1 cellular context compared by ENCODE assay signal in the genomic region with DNA sequence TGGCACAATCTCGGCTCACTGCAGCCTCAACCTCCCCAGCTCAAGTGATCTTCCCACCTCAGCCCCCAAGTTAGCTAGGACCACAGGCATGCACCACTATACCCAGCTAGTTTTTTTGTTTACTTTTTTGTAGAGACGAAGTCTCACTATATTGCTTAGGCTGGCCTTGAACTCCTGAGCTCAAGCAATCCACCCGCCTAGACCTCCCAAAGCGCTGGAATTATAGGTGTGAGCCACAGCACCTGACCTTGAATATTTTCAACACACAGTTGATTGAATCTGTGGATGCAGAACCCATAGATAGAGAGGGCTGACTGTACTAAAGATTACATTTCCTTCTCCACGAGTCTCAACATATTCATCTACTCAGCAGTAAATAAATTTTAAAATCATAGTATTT.
TF ChIP-seq lines count a peak whose summit lies in the region.

No MANE protein-coding gene starts in this region.

TF ChIP-seq in HepG2, 621 proteins besides CTCF, POLR2A, EP300 and RAD21 (continued from another document and continues in another):
- TF ChIP-seq, protein P1, sequence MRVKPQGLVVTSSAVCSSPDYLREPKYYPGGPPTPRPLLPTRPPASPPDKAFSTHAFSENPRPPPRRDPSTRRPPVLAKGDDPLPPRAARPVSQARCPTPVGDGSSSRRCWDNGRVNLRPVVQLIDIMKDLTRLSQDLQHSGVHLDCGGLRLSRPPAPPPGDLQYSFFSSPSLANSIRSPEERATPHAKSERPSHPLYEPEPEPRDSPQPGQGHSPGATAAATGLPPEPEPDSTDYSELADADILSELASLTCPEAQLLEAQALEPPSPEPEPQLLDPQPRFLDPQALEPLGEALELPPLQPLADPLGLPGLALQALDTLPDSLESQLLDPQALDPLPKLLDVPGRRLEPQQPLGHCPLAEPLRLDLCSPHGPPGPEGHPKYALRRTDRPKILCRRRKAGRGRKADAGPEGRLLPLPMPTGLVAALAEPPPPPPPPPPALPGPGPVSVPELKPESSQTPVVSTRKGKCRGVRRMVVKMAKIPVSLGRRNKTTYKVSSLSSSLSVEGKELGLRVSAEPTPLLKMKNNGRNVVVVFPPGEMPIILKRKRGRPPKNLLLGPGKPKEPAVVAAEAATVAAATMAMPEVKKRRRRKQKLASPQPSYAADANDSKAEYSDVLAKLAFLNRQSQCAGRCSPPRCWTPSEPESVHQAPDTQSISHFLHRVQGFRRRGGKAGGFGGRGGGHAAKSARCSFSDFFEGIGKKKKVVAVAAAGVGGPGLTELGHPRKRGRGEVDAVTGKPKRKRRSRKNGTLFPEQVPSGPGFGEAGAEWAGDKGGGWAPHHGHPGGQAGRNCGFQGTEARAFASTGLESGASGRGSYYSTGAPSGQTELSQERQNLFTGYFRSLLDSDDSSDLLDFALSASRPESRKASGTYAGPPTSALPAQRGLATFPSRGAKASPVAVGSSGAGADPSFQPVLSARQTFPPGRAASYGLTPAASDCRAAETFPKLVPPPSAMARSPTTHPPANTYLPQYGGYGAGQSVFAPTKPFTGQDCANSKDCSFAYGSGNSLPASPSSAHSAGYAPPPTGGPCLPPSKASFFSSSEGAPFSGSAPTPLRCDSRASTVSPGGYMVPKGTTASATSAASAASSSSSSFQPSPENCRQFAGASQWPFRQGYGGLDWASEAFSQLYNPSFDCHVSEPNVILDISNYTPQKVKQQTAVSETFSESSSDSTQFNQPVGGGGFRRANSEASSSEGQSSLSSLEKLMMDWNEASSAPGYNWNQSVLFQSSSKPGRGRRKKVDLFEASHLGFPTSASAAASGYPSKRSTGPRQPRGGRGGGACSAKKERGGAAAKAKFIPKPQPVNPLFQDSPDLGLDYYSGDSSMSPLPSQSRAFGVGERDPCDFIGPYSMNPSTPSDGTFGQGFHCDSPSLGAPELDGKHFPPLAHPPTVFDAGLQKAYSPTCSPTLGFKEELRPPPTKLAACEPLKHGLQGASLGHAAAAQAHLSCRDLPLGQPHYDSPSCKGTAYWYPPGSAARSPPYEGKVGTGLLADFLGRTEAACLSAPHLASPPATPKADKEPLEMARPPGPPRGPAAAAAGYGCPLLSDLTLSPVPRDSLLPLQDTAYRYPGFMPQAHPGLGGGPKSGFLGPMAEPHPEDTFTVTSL (CRISPR knock-in tag; IDR thresholded peaks at IDR 0.05; ENCODE audit: borderline replicate concordance), result 0 out of 2 replicates have a peak, but pooled peaks have one; percentile 29
- TF ChIP-seq, protein P2, sequence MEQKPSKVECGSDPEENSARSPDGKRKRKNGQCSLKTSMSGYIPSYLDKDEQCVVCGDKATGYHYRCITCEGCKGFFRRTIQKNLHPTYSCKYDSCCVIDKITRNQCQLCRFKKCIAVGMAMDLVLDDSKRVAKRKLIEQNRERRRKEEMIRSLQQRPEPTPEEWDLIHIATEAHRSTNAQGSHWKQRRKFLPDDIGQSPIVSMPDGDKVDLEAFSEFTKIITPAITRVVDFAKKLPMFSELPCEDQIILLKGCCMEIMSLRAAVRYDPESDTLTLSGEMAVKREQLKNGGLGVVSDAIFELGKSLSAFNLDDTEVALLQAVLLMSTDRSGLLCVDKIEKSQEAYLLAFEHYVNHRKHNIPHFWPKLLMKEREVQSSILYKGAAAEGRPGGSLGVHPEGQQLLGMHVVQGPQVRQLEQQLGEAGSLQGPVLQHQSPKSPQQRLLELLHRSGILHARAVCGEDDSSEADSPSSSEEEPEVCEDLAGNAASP (CRISPR knock-in tag; IDR thresholded peaks at IDR 0.05; ENCODE audit: borderline replicate concordance), result no peak
- TF ChIP-seq, protein P3, sequence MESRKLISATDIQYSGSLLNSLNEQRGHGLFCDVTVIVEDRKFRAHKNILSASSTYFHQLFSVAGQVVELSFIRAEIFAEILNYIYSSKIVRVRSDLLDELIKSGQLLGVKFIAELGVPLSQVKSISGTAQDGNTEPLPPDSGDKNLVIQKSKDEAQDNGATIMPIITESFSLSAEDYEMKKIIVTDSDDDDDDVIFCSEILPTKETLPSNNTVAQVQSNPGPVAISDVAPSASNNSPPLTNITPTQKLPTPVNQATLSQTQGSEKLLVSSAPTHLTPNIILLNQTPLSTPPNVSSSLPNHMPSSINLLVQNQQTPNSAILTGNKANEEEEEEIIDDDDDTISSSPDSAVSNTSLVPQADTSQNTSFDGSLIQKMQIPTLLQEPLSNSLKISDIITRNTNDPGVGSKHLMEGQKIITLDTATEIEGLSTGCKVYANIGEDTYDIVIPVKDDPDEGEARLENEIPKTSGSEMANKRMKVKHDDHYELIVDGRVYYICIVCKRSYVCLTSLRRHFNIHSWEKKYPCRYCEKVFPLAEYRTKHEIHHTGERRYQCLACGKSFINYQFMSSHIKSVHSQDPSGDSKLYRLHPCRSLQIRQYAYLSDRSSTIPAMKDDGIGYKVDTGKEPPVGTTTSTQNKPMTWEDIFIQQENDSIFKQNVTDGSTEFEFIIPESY (CRISPR knock-in tag; IDR thresholded peaks at IDR 0.05), result peak; percentile 83
- TF ChIP-seq ELF4 (CRISPR knock-in tag; IDR thresholded peaks at IDR 0.05; ENCODE audit: borderline replicate concordance) (no peak), SAFB2 (CRISPR knock-in tag; IDR thresholded peaks at IDR 0.05; ENCODE audit: borderline replicate concordance, low read depth) (no peak), ZNF629 (CRISPR knock-in tag; conservative IDR thresholded peaks at IDR 0.05) (no peak), DNMT3B (CRISPR knock-in tag; conservative IDR thresholded peaks at IDR 0.05) (no peak), ERF (CRISPR knock-in tag; IDR thresholded peaks at IDR 0.05) (0 out of 2 replicates have a peak, but pooled peaks have one; percentile 37), ZNF331 (CRISPR knock-in tag; IDR thresholded peaks at IDR 0.05) (0 out of 2 replicates have a peak, but pooled peaks have one; percentile 12), PAF1 (CRISPR knock-in tag; IDR thresholded peaks at IDR 0.05) (no peak), ATM (IDR thresholded peaks at IDR 0.05; ENCODE audit: borderline replicate concordance) (no peak), ZNF558 (CRISPR knock-in tag; IDR thresholded peaks at IDR 0.05; ENCODE audit: borderline replicate concordance) (no peak), SRY (CRISPR knock-in tag; IDR thresholded peaks at IDR 0.05) (no peak), ZNF891 (CRISPR knock-in tag; IDR thresholded peaks at IDR 0.05) (no peak), TBX2 (CRISPR knock-in tag; IDR thresholded peaks at IDR 0.05; ENCODE audit: borderline replicate concordance) (peak; percentile 36; the same call in 1 of the 2 replicates), RBM22 (optimal IDR thresholded peaks at IDR 0.05; ENCODE audit: low read length) (no peak), ARNT (IDR thresholded peaks at IDR 0.05) (no peak), ZNF556 (CRISPR knock-in tag; IDR thresholded peaks at IDR 0.05; ENCODE audit: borderline replicate concordance) (no peak), ZNF256 (CRISPR knock-in tag; conservative IDR thresholded peaks at IDR 0.05) (no peak), NFE2 (CRISPR knock-in tag; IDR thresholded peaks at IDR 0.05) (no peak)
- TF ChIP-seq, protein P4, sequence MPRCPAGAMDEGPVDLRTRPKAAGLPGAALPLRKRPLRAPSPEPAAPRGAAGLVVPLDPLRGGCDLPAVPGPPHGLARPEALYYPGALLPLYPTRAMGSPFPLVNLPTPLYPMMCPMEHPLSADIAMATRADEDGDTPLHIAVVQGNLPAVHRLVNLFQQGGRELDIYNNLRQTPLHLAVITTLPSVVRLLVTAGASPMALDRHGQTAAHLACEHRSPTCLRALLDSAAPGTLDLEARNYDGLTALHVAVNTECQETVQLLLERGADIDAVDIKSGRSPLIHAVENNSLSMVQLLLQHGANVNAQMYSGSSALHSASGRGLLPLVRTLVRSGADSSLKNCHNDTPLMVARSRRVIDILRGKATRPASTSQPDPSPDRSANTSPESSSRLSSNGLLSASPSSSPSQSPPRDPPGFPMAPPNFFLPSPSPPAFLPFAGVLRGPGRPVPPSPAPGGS (CRISPR knock-in tag; IDR thresholded peaks at IDR 0.05), result no peak
- TF ChIP-seq, protein P5, sequence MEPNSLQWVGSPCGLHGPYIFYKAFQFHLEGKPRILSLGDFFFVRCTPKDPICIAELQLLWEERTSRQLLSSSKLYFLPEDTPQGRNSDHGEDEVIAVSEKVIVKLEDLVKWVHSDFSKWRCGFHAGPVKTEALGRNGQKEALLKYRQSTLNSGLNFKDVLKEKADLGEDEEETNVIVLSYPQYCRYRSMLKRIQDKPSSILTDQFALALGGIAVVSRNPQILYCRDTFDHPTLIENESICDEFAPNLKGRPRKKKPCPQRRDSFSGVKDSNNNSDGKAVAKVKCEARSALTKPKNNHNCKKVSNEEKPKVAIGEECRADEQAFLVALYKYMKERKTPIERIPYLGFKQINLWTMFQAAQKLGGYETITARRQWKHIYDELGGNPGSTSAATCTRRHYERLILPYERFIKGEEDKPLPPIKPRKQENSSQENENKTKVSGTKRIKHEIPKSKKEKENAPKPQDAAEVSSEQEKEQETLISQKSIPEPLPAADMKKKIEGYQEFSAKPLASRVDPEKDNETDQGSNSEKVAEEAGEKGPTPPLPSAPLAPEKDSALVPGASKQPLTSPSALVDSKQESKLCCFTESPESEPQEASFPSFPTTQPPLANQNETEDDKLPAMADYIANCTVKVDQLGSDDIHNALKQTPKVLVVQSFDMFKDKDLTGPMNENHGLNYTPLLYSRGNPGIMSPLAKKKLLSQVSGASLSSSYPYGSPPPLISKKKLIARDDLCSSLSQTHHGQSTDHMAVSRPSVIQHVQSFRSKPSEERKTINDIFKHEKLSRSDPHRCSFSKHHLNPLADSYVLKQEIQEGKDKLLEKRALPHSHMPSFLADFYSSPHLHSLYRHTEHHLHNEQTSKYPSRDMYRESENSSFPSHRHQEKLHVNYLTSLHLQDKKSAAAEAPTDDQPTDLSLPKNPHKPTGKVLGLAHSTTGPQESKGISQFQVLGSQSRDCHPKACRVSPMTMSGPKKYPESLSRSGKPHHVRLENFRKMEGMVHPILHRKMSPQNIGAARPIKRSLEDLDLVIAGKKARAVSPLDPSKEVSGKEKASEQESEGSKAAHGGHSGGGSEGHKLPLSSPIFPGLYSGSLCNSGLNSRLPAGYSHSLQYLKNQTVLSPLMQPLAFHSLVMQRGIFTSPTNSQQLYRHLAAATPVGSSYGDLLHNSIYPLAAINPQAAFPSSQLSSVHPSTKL (CRISPR knock-in tag; IDR thresholded peaks at IDR 0.05), result peak; percentile 84
- TF ChIP-seq, protein P6, sequence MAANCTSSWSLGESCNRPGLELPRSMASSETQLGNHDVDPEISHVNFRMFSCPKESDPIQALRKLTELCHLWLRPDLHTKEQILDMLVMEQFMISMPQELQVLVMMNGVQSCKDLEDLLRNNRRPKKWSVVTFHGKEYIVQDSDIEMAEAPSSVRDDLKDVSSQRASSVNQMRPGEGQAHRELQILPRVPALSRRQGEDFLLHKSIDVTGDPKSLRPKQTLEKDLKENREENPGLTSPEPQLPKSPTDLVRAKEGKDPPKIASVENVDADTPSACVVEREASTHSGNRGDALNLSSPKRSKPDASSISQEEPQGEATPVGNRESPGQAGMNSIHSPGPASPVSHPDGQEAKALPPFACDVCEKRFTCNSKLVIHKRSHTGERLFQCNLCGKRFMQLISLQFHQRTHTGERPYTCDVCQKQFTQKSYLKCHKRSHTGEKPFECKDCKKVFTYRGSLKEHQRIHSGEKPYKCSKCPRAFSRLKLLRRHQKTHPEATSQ (CRISPR knock-in tag; IDR thresholded peaks at IDR 0.05; ENCODE audit: borderline replicate concordance), result no peak
- TF ChIP-seq, protein P7, sequence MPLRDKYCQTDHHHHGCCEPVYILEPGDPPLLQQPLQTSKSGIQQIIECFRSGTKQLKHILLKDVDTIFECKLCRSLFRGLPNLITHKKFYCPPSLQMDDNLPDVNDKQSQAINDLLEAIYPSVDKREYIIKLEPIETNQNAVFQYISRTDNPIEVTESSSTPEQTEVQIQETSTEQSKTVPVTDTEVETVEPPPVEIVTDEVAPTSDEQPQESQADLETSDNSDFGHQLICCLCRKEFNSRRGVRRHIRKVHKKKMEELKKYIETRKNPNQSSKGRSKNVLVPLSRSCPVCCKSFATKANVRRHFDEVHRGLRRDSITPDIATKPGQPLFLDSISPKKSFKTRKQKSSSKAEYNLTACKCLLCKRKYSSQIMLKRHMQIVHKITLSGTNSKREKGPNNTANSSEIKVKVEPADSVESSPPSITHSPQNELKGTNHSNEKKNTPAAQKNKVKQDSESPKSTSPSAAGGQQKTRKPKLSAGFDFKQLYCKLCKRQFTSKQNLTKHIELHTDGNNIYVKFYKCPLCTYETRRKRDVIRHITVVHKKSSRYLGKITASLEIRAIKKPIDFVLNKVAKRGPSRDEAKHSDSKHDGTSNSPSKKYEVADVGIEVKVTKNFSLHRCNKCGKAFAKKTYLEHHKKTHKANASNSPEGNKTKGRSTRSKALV (CRISPR knock-in tag; IDR thresholded peaks at IDR 0.05), result no peak
- TF ChIP-seq, protein P8, sequence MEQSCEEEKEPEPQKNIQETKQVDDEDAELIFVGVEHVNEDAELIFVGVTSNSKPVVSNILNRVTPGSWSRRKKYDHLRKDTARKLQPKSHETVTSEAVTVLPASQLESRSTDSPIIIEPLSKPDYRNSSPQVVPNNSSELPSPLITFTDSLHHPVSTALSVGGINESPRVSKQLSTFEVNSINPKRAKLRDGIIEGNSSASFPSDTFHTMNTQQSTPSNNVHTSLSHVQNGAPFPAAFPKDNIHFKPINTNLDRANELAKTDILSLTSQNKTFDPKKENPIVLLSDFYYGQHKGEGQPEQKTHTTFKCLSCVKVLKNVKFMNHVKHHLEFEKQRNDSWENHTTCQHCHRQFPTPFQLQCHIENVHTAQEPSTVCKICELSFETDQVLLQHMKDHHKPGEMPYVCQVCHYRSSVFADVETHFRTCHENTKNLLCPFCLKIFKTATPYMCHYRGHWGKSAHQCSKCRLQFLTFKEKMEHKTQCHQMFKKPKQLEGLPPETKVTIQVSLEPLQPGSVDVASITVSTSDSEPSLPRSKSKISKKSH (CRISPR knock-in tag; IDR thresholded peaks at IDR 0.05; ENCODE audit: borderline replicate concordance), result no peak
- TF ChIP-seq, protein P9, sequence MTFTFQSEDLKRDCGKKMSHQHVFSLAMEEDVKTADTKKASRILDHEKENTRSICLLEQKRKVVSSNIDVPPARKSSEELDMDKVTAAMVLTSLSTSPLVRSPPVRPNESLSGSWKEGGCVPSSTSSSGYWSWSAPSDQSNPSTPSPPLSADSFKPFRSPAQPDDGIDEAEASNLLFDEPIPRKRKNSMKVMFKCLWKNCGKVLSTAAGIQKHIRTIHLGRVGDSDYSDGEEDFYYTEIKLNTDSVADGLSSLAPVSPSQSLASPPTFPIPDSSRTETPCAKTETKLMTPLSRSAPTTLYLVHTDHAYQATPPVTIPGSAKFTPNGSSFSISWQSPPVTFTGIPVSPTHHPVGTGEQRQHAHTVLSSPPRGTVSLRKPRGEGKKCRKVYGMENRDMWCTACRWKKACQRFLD (CRISPR knock-in tag; IDR thresholded peaks at IDR 0.05; ENCODE audit: borderline replicate concordance), result no peak
- TF ChIP-seq, protein P10, sequence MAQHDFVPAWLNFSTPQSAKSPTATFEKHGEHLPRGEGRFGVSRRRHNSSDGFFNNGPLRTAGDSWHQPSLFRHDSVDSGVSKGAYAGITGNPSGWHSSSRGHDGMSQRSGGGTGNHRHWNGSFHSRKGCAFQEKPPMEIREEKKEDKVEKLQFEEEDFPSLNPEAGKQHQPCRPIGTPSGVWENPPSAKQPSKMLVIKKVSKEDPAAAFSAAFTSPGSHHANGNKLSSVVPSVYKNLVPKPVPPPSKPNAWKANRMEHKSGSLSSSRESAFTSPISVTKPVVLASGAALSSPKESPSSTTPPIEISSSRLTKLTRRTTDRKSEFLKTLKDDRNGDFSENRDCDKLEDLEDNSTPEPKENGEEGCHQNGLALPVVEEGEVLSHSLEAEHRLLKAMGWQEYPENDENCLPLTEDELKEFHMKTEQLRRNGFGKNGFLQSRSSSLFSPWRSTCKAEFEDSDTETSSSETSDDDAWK (CRISPR knock-in tag; IDR thresholded peaks at IDR 0.05), result no peak
- TF ChIP-seq, protein P11, sequence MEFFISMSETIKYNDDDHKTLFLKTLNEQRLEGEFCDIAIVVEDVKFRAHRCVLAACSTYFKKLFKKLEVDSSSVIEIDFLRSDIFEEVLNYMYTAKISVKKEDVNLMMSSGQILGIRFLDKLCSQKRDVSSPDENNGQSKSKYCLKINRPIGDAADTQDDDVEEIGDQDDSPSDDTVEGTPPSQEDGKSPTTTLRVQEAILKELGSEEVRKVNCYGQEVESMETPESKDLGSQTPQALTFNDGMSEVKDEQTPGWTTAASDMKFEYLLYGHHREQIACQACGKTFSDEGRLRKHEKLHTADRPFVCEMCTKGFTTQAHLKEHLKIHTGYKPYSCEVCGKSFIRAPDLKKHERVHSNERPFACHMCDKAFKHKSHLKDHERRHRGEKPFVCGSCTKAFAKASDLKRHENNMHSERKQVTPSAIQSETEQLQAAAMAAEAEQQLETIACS (CRISPR knock-in tag; IDR thresholded peaks at IDR 0.05), result no peak
